In genomic region chr19:8371011-8371804, GRCh38 we compare ENCODE assay signal across 20 cellular contexts.
A peak's percentile ranks its signal among the peaks of the same experiment; 100 is the strongest.
DNase-seq lines count a peak whose midpoint lies in the region; ATAC-seq and TF ChIP-seq lines count a peak whose summit lies in the region.
"Had no signal": no experiment of that assay in that cellular context is flagged by ENCODE, and none has a peak within 500 bp of the region (broad histone marks: within the 10 kb centered on the region; RNA-seq: fewer than 3 reads in every experiment).

No MANE protein-coding gene starts in this region.

- H3K27me3 Mint-ChIP-seq in nephron (ENCODE audit: low read depth), result no peaks in the 10 kb centered on the region

- no peak for ATAC-seq in HG02938 (IDR thresholded peaks at IDR 0.05; ENCODE audit: unreplicated experiment)
- ATAC-seq: activated CD4-positive, CD25-positive, alpha-beta regulatory T cell treated with anti-CD3 and anti-CD28 coated beads, Interleukin-2, amount 50 U/mL, for 24 hours; activated naive CD4-positive, alpha-beta T cell treated with anti-CD3 and anti-CD28 coated beads, Interleukin-2, amount 50 U/mL, for 72 hours; HCT116; stimulated activated naive B cell treated with anti-CD40 and anti-IgM and Interleukin-4, amounts not matched to agents 10 μg/mL and 1 μg/mL and 100 μg/mL, for 72 hours had no signal

- H3K27ac ChIP-seq in 22Rv1 (peak overlapping the region; percentile 96), coronary artery (peak overlapping the region in 1 of 2 donors; percentile 83)
- H3K27ac ChIP-seq: epithelial cell of prostate, neutrophil had no signal

- H3K9me3 Mint-ChIP-seq in nephron, result no peaks in the 10 kb centered on the region
- H3K9me3 Mint-ChIP-seq: activated naive CD4-positive, alpha-beta T cell treated with anti-CD3 and anti-CD28 coated beads, Interleukin-2, amount 50 U/mL, for 72 hours; central memory CD8-positive, alpha-beta T cell; stimulated activated naive B cell treated with anti-CD40 and anti-IgM and Interleukin-4, amounts not matched to agents 10 μg/mL and 1 μg/mL and 100 μg/mL, for 72 hours had no signal

- DNase-seq in Kasumi-1 (lab: John Stamatoyannopoulos, UW) (peak; percentile 48 to 56), coronary artery (ENCODE audit: low spot score) (no peak), NCI-H510A treated with DMSO at 0.1 percent for 48 hours (lab: John Stamatoyannopoulos, UW) (no peak), amygdala (lab: John Stamatoyannopoulos, UW) (no peak), DMS79 (lab: John Stamatoyannopoulos, UW) (no peak)
- DNase-seq: Caco-2; glutamatergic neuron; MV-4-11; NCI-H774; stimulated activated naive B cell treated with anti-CD40 and anti-IgM and Interleukin-4, amounts not matched to agents 10 μg/mL and 1 μg/mL and 100 μg/mL, for 72 hours; T-helper 1 cell had no signal

- H3K4me1 Mint-ChIP-seq in nephron, result peaks cover 26% of the 10 kb centered on the region
- H3K4me1 Mint-ChIP-seq: central memory CD8-positive, alpha-beta T cell had no signal

- peak overlapping the region; percentile 78 to 90 (median 84) for H3K27ac Mint-ChIP-seq in nephron
- H3K27ac Mint-ChIP-seq: stimulated activated naive B cell treated with anti-CD40 and anti-IgM and Interleukin-4, amounts not matched to agents 10 μg/mL and 1 μg/mL and 100 μg/mL, for 72 hours had no signal

- peaks cover 35% of the 10 kb centered on the region for H3K36me3 Mint-ChIP-seq in nephron (ENCODE audit: low read depth)
- H3K36me3 Mint-ChIP-seq: activated naive CD4-positive, alpha-beta T cell treated with anti-CD3 and anti-CD28 coated beads, Interleukin-2, amount 50 U/mL, for 72 hours had no signal

- H3K4me3 Mint-ChIP-seq in nephron, result peak overlapping the region in 1 of 3 experiments; percentile 58
- H3K4me3 Mint-ChIP-seq: central memory CD8-positive, alpha-beta T cell; stimulated activated naive B cell treated with anti-CD40 and anti-IgM and Interleukin-4, amounts not matched to agents 10 μg/mL and 1 μg/mL and 100 μg/mL, for 72 hours had no signal

- H3K4me3 ChIP-seq in coronary artery, result peak overlapping the region; percentile 33

- TF ChIP-seq CTCF in 22Rv1 (IDR thresholded peaks at IDR 0.05) (no peak), coronary artery (IDR thresholded peaks at IDR 0.05) (no peak), nephron (IDR thresholded peaks at IDR 0.05; ENCODE audit: unreplicated experiment in 3 of 3) (no peak)

Comparison
In these comparisons a context has a peak if more than half of its experiments do, and no peak if none do; other contexts are left out.
1. DNase-seq: peak in Kasumi-1 (2 of 2); none in coronary artery (single experiment), NCI-H510A treated with DMSO at 0.1 percent for 48 hours (single experiment), amygdala (0 of 56) and DMS79 (single experiment).